Comparison of ENCODE assay signal across 1 cellular context in the genomic region with DNA sequence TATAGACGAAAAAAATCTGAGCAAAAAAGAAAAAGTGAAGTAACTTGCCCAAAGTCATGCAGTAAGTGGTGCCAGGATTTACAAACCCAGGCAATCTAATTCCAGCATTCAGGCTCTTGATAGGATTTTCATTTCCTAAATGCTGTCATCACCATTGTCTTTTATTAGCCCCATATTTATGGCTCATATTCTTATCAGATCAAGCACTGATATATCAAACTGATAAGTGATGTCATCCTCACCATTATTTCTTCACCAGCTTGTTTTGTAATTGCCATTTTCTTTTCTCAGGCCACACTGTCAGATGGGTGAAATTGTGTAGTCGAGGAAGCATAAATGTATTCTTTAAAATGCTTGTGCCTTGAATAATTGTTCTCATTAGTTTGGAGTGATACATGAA.
TF ChIP-seq lines count a peak whose summit lies in the region.

No MANE protein-coding gene starts in this region.

TF ChIP-seq in IMR-90, 13 proteins besides CTCF, POLR2A, EP300 and RAD21:
- TF ChIP-seq MAFK (IDR thresholded peaks at IDR 0.05; ENCODE audit: low read depth, low read length) (no peak), NFE2L2 (IDR thresholded peaks at IDR 0.05; ENCODE audit: low read depth, low read length) (no peak), RCOR1 (IDR thresholded peaks at IDR 0.05; ENCODE audit: insufficient replicate concordance, low read length) (no peak), RFX5 (IDR thresholded peaks at IDR 0.05; ENCODE audit: low read depth, low read length) (no peak), CHD1 (IDR thresholded peaks at IDR 0.05; ENCODE audit: low read depth, low read length) (no peak), BHLHE40 (IDR thresholded peaks at IDR 0.05; ENCODE audit: low read depth, low read length) (no peak), FOS (IDR thresholded peaks at IDR 0.05; ENCODE audit: low read depth, low read length) (no peak), SMC3 (IDR thresholded peaks at IDR 0.05; ENCODE audit: low read depth, low read length) (no peak), ELK1 (IDR thresholded peaks at IDR 0.05; ENCODE audit: borderline replicate concordance, low read depth, low read length) (no peak), MXI1 (IDR thresholded peaks at IDR 0.05; ENCODE audit: borderline replicate concordance, low read depth, low read length) (no peak), CEBPB (IDR thresholded peaks at IDR 0.05; ENCODE audit: low read depth, low read length) (no peak), MAZ (IDR thresholded peaks at IDR 0.05; ENCODE audit: borderline replicate concordance, low read depth, low read length) (no peak)
- TF ChIP-seq, protein P1, sequence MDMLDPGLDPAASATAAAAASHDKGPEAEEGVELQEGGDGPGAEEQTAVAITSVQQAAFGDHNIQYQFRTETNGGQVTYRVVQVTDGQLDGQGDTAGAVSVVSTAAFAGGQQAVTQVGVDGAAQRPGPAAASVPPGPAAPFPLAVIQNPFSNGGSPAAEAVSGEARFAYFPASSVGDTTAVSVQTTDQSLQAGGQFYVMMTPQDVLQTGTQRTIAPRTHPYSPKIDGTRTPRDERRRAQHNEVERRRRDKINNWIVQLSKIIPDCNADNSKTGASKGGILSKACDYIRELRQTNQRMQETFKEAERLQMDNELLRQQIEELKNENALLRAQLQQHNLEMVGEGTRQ (IDR thresholded peaks at IDR 0.05; ENCODE audit: low read depth, low read length): no peak
